ENCODE assay signal across 20 cellular contexts in the genomic region with DNA sequence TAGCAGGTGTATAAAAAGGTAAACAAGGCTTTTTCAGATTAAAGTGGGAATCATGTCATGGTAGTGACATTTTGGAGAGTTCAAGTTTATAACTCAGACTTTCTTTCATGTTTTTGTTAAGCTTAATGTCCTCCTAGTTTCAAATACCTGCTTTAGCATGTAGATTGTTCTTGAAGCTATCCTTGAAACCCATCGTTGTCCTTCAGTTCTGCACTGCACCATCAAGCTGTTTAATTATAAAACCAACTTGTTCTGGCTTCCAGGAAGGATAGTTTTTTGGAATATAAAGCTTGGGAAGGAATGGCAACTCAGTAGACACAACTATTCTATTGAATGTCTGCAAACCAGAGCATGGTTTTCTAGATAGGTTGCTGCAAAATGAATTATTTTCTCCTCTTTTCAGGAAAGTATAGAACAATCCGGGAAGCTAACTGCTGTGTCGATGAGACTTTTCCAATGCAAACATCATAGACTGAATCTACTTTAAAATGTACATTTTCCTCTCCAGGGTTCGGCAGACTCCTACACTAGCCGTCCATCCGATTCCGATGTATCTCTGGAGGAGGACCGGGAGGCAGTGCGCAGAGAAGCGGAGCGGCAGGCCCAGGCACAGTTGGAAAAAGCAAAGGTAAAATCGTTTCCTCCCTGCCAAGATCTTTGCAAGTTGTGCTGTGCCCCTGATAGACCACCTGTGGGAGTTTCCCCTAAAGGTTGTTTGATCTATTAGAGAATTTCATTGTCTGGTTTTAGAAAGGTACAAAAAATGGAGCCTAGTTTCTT.
DNase-seq lines count a peak whose midpoint lies in the region; ATAC-seq and TF ChIP-seq lines count a peak whose summit lies in the region.
"Had no signal": no experiment of that assay in that cellular context is flagged by ENCODE, and none has a peak within 500 bp of the region (broad histone marks: within the 10 kb centered on the region; RNA-seq: fewer than 3 reads in every experiment).

No MANE protein-coding gene starts in this region.

- ATAC-seq in HG02884 (IDR thresholded peaks at IDR 0.05; ENCODE audit: unreplicated experiment): no peak
- ATAC-seq: K562 had no signal

- TF ChIP-seq EP300 in sigmoid colon (IDR thresholded peaks at IDR 0.05): no peak

- no peaks in the 10 kb centered on the region for H3K79me1 ChIP-seq in neuronal stem cell (ENCODE audit: low read depth, low read length)

- H3K4ac ChIP-seq in neuronal stem cell (ENCODE audit: low read length): no peak overlapping the region

- TF ChIP-seq POLR2A in Peyer's patch (IDR thresholded peaks at IDR 0.05) (no peak), sigmoid colon (IDR thresholded peaks at IDR 0.05) (no peak)

- no peak overlapping the region for H2BK120ac ChIP-seq in neuronal stem cell (ENCODE audit: low read depth, low read length)

- H2BK15ac ChIP-seq in neuronal stem cell (ENCODE audit: low read length): no peak overlapping the region

- H3K4me2 ChIP-seq in neuronal stem cell (ENCODE audit: insufficient read depth, low read length, poor library complexity, severe bottlenecking): no peak overlapping the region

- H4K91ac ChIP-seq in neuronal stem cell (ENCODE audit: low read depth, low read length, poor library complexity): no peak overlapping the region

- WGBS in neuronal stem cell (ENCODE audit: extremely low coverage in 2 of 2, insufficient read length in 2 of 2, insufficient replicate concordance in 1 of 2), 2 donors: no CpG with 5 or more reads among the region's 12 CpGs
- WGBS in sigmoid colon, 2 donors: 23 to 81% methylated on average over 12 of the region's 12 CpGs

- TF ChIP-seq CTCF in Peyer's patch (IDR thresholded peaks at IDR 0.05) (no peak), sigmoid colon (IDR thresholded peaks at IDR 0.05) (no peak)

- H3K4me3 ChIP-seq in Peyer's patch: peak overlapping the region in 3 of 4 donors; percentile 33 to 54 (median 50)
- peak overlapping the region; percentile 64 to 70 for H3K4me3 ChIP-seq in duodenal mucosa (ENCODE audit: low read depth in 1 of 2, low read length in 2 of 2)
- H3K4me3 ChIP-seq in mucosa of rectum (ENCODE audit: low read length in 2 of 2): peak overlapping the region; percentile 80
- H3K4me3 ChIP-seq in neuronal stem cell (ENCODE audit: low read length in 2 of 2): no peak overlapping the region
- no peak overlapping the region for H3K4me3 ChIP-seq in sigmoid colon
- H3K4me3 ChIP-seq: K562, SK-N-MC, thyroid gland had no signal

- H2AK5ac ChIP-seq in neuronal stem cell (ENCODE audit: low read depth, low read length): no peak overlapping the region

- H3K14ac ChIP-seq in neuronal stem cell (ENCODE audit: low read length): no peak overlapping the region

- H3K27ac ChIP-seq in Peyer's patch (peak overlapping the region in 3 of 4 donors; percentile 34 to 75 (median 64)), duodenal mucosa (ENCODE audit: low read depth, low read length) (no peak overlapping the region), mucosa of rectum (ENCODE audit: low read depth in 2 of 2, low read length in 2 of 2) (peak overlapping the region; percentile 69 to 88), neuronal stem cell (replicated peaks; ENCODE audit: low read length) (no peak overlapping the region), sigmoid colon (no peak overlapping the region)
- H3K27ac ChIP-seq: GM23248, SK-N-MC, thyroid gland had no signal

- no peak overlapping the region for H3K23ac ChIP-seq in neuronal stem cell (ENCODE audit: low read depth, low read length, poor library complexity)

- H2BK5ac ChIP-seq in neuronal stem cell (ENCODE audit: low read length): no peak overlapping the region

- no peak overlapping the region for H2BK12ac ChIP-seq in neuronal stem cell (ENCODE audit: low read length)

- no peak overlapping the region for H2AFZ ChIP-seq in neuronal stem cell (ENCODE audit: low read length)

- no peak overlapping the region for H3K18ac ChIP-seq in neuronal stem cell (ENCODE audit: low read length)

- no peaks in the 10 kb centered on the region for H3K27me3 ChIP-seq in Peyer's patch
- H3K27me3 ChIP-seq in duodenal mucosa (ENCODE audit: control insufficient read depth in 1 of 2, insufficient read depth in 2 of 2, low read length in 2 of 2): no peaks in the 10 kb centered on the region
- no peaks in the 10 kb centered on the region for H3K27me3 ChIP-seq in mucosa of rectum (ENCODE audit: control insufficient read depth in 2 of 2, insufficient read depth in 2 of 2, low read length in 2 of 2)
- H3K27me3 ChIP-seq in neuronal stem cell (ENCODE audit: control insufficient read depth in 3 of 3, insufficient read depth in 3 of 3, low read depth in 1 of 3, low read length in 3 of 3): peaks cover 0 to 32% (median 0%) of the 10 kb centered on the region in 3 experiments
- H3K27me3 ChIP-seq in sigmoid colon: no peaks in the 10 kb centered on the region
- H3K27me3 ChIP-seq: thyroid gland had no signal

- H3K4me1 ChIP-seq in Peyer's patch (no peaks in the 10 kb centered on the region), duodenal mucosa (ENCODE audit: control insufficient read depth in 1 of 2, insufficient read depth in 2 of 2, low read length in 2 of 2) (peaks cover 5 to 10% of the 10 kb centered on the region in 2 donors), mucosa of rectum (ENCODE audit: control insufficient read depth in 2 of 2, insufficient read depth in 2 of 2, low read length in 2 of 2) (peaks cover 4% of the 10 kb centered on the region in 2 donors), neuronal stem cell (ENCODE audit: control insufficient read depth in 2 of 2, insufficient read depth in 1 of 2, low read depth in 1 of 2, low read length in 2 of 2) (peaks cover 0 to 2% of the 10 kb centered on the region in 2 donors), sigmoid colon (peaks cover 0 to 18% (median 9%) of the 10 kb centered on the region in 4 donors)
- H3K4me1 ChIP-seq: thyroid gland had no signal

- H3K9me3 ChIP-seq in Peyer's patch: no peaks in the 10 kb centered on the region
- no peaks in the 10 kb centered on the region for H3K9me3 ChIP-seq in duodenal mucosa (ENCODE audit: control insufficient read depth in 1 of 2, low read length in 2 of 2)
- H3K9me3 ChIP-seq in mucosa of rectum (ENCODE audit: control insufficient read depth in 2 of 2, low read length in 2 of 2): no peaks in the 10 kb centered on the region
- no peaks in the 10 kb centered on the region for H3K9me3 ChIP-seq in neuronal stem cell (replicated peaks in 1 of 2; ENCODE audit: control insufficient read depth in 2 of 2, insufficient read depth in 1 of 2, low read depth in 1 of 2, low read length in 2 of 2)
- H3K9me3 ChIP-seq in sigmoid colon: no peaks in the 10 kb centered on the region
- H3K9me3 ChIP-seq: heart left ventricle, thyroid gland had no signal

- peak overlapping the region in 1 of 2 donors; percentile 42 for H3K9ac ChIP-seq in duodenal mucosa (ENCODE audit: low read depth in 1 of 2, low read length in 2 of 2)
- peak overlapping the region; percentile 60 to 65 for H3K9ac ChIP-seq in mucosa of rectum (ENCODE audit: low read depth in 1 of 2, low read length in 2 of 2)
- H3K9ac ChIP-seq in neuronal stem cell (ENCODE audit: low read depth, low read length, poor library complexity): no peak overlapping the region
- H3K9ac ChIP-seq: GM23248 had no signal

- H3K36me3 ChIP-seq in Peyer's patch: no peaks in the 10 kb centered on the region
- no peaks in the 10 kb centered on the region for H3K36me3 ChIP-seq in duodenal mucosa (ENCODE audit: control insufficient read depth in 1 of 2, insufficient read depth in 2 of 2, low read length in 2 of 2)
- no peaks in the 10 kb centered on the region for H3K36me3 ChIP-seq in mucosa of rectum (ENCODE audit: control insufficient read depth in 2 of 2, insufficient read depth in 2 of 2, low read length in 2 of 2)
- H3K36me3 ChIP-seq in neuronal stem cell (replicated peaks in 1 of 2; ENCODE audit: control insufficient read depth in 2 of 2, insufficient read depth in 2 of 2, low read length in 2 of 2): no peaks in the 10 kb centered on the region
- H3K36me3 ChIP-seq in sigmoid colon: no peaks in the 10 kb centered on the region
- H3K36me3 ChIP-seq: thyroid gland had no signal

- in situ Hi-C loops in G401 (cut with HindIII; ENCODE audit: low sequenced_read_pairs): no loop called here

- intact Hi-C loops in sigmoid colon (cut with DNase I): no loop called here

- DNase-seq in G401 (ENCODE audit: low spot score) (peak; percentile 75), Peyer's patch (no peak), activated T-cell treated with anti-CD3 and anti-CD28 coated beads for 4 hours (no peak), neuronal stem cell (ENCODE audit: low spot score) (no peak), sigmoid colon (no peak)
- DNase-seq: activated CD4-positive, alpha-beta T cell treated with anti-CD3 and anti-CD28 coated beads, Interleukin-2, amount 50 U/mL, for 48 hours; activated naive CD4-positive, alpha-beta T cell treated with Interleukin-2 at 50 U/mL for 16 hours; NCI-H187 treated with DMSO at 0.1 percent for 48 hours; NCI-H446 treated with DMSO at 0.1 percent for 48 hours; NK-92 treated with Interleukin-12 subunit alpha and Interleukin-12 subunit beta, amount 100 ng/mL, for 24 hours; stimulated activated CD4-positive, alpha-beta T cell treated with anti-CD3 and anti-CD28 coated beads, Interleukin-1b, Interleukin-23, amount 100 ng/mL, for 48 hours; stimulated activated naive CD4-positive, alpha-beta T cell treated with Interleukin-2 at 50 U/mL for 16 hours had no signal

- no peak overlapping the region for H4K8ac ChIP-seq in neuronal stem cell (ENCODE audit: low read depth, low read length)

Comparison
In these comparisons a context has a peak if more than half of its experiments do, and no peak if none do; other contexts are left out.
1. H3K27ac ChIP-seq: peak in Peyer's patch (3 of 4) and mucosa of rectum (2 of 2); none in duodenal mucosa (single experiment), neuronal stem cell (single experiment) and sigmoid colon (0 of 4).
2. H3K4me3 ChIP-seq: peak in Peyer's patch (3 of 4), duodenal mucosa (2 of 2) and mucosa of rectum (2 of 2); none in neuronal stem cell (0 of 2) and sigmoid colon (0 of 4).